1 cellular context compared by ENCODE assay signal in the genomic region with DNA sequence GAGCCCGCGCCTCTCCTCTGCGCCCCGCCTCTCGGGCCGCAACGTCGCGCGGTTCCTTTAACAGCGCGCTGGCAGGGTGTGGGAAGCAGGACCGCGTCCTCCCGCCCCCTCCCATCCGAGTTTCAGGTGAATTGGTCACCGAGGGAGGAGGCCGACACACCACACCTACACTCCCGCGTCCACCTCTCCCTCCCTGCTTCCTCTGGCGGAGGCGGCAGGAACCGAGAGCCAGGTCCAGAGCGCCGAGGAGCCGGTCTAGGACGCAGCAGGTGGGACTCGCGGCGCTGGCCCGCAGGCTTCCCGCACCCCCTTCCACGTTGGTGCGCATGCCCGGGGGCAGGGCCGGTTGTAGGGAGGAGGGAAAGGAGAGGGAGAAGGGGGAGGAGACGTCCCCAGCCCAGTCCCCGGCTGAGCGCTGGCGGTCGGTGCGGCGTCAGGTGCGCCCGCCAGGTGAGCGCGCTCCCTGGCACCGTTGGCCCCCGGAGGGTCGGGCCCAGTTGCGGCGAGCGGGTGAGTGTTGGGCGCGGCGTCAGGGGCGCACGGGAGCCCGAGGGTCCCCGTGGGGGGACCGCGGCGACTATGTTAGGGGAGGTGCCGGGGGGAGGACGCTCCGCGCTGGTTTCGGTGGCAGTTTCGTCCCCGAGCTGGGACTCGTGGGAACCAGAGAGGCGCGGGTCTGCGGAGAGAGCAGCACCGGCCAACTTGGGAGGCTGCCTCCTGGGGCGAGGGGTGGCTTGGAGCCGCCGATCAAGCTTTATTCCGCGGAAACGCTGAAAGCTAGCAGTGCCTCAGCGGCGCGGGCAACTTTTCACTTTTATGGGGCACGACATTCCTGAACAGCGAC.
TF ChIP-seq lines count a peak whose summit lies in the region.

OCLN (plus strand) TSS at position 400 of the 844 bp plus-strand sequence. CDS start 11,455 bp downstream, outside the sequence.

TF ChIP-seq in HEK293, 187 proteins besides CTCF, POLR2A, EP300 and RAD21 (continued from another document and continues in another):
- TF ChIP-seq ATF2 (tag by site-specific recombination; IDR thresholded peaks at IDR 0.05; ENCODE audit: low read depth): no peak
- TF ChIP-seq TRIM28 (IDR thresholded peaks at IDR 0.05; ENCODE audit: borderline replicate concordance, low read length): no peak; the same call in 1 of the 2 replicates
- no peak for TF ChIP-seq ZSCAN16 (tag by site-specific recombination; IDR thresholded peaks at IDR 0.05)
- TF ChIP-seq ZNF121 (tag by site-specific recombination; IDR thresholded peaks at IDR 0.05): peak; percentile 90
- TF ChIP-seq ZNF132 (tag by site-specific recombination; IDR thresholded peaks at IDR 0.05; ENCODE audit: borderline replicate concordance): no peak
- no peak for TF ChIP-seq YY2 (tag by site-specific recombination; IDR thresholded peaks at IDR 0.05)
- TF ChIP-seq ZNF169 (tag by site-specific recombination; IDR thresholded peaks at IDR 0.05): no peak
- no peak for TF ChIP-seq ZNF114 (tag by site-specific recombination; IDR thresholded peaks at IDR 0.05)
- TF ChIP-seq, protein P1, sequence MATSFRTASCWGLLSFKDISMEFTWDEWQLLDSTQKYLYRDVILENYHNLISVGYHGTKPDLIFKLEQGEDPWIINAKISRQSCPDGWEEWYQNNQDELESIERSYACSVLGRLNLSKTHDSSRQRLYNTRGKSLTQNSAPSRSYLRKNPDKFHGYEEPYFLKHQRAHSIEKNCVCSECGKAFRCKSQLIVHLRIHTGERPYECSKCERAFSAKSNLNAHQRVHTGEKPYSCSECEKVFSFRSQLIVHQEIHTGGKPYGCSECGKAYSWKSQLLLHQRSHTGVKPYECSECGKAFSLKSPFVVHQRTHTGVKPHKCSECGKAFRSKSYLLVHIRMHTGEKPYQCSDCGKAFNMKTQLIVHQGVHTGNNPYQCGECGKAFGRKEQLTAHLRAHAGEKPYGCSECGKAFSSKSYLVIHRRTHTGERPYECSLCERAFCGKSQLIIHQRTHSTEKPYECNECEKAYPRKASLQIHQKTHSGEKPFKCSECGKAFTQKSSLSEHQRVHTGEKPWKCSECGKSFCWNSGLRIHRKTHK (tag by site-specific recombination; IDR thresholded peaks at IDR 0.05): no peak
- TF ChIP-seq ZNF660 (tag by site-specific recombination; IDR thresholded peaks at IDR 0.05): no peak
- no peak for TF ChIP-seq ZNF768 (tag by site-specific recombination; IDR thresholded peaks at IDR 0.05)
- no peak for TF ChIP-seq ZNF202 (tag by site-specific recombination; IDR thresholded peaks at IDR 0.05; ENCODE audit: borderline replicate concordance)
- no peak for TF ChIP-seq ZNF311 (tag by site-specific recombination; IDR thresholded peaks at IDR 0.05; ENCODE audit: borderline replicate concordance)
- TF ChIP-seq ZBTB26 (tag by site-specific recombination; optimal IDR thresholded peaks at IDR 0.05): peak; percentile 99
- no peak for TF ChIP-seq ZNF571 (tag by site-specific recombination; IDR thresholded peaks at IDR 0.05)
- TF ChIP-seq, protein P2, sequence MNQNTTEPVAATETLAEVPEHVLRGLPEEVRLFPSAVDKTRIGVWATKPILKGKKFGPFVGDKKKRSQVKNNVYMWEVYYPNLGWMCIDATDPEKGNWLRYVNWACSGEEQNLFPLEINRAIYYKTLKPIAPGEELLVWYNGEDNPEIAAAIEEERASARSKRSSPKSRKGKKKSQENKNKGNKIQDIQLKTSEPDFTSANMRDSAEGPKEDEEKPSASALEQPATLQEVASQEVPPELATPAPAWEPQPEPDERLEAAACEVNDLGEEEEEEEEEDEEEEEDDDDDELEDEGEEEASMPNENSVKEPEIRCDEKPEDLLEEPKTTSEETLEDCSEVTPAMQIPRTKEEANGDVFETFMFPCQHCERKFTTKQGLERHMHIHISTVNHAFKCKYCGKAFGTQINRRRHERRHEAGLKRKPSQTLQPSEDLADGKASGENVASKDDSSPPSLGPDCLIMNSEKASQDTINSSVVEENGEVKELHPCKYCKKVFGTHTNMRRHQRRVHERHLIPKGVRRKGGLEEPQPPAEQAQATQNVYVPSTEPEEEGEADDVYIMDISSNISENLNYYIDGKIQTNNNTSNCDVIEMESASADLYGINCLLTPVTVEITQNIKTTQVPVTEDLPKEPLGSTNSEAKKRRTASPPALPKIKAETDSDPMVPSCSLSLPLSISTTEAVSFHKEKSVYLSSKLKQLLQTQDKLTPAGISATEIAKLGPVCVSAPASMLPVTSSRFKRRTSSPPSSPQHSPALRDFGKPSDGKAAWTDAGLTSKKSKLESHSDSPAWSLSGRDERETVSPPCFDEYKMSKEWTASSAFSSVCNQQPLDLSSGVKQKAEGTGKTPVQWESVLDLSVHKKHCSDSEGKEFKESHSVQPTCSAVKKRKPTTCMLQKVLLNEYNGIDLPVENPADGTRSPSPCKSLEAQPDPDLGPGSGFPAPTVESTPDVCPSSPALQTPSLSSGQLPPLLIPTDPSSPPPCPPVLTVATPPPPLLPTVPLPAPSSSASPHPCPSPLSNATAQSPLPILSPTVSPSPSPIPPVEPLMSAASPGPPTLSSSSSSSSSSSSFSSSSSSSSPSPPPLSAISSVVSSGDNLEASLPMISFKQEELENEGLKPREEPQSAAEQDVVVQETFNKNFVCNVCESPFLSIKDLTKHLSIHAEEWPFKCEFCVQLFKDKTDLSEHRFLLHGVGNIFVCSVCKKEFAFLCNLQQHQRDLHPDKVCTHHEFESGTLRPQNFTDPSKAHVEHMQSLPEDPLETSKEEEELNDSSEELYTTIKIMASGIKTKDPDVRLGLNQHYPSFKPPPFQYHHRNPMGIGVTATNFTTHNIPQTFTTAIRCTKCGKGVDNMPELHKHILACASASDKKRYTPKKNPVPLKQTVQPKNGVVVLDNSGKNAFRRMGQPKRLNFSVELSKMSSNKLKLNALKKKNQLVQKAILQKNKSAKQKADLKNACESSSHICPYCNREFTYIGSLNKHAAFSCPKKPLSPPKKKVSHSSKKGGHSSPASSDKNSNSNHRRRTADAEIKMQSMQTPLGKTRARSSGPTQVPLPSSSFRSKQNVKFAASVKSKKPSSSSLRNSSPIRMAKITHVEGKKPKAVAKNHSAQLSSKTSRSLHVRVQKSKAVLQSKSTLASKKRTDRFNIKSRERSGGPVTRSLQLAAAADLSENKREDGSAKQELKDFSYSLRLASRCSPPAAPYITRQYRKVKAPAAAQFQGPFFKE (tag by site-specific recombination; IDR thresholded peaks at IDR 0.05; ENCODE audit: borderline replicate concordance): no peak
- no peak for TF ChIP-seq ZNF416 (tag by site-specific recombination; IDR thresholded peaks at IDR 0.05)
- no peak for TF ChIP-seq ZNF274 (IDR thresholded peaks at IDR 0.05; ENCODE audit: low read length)
- TF ChIP-seq ZNF274 (tag by site-specific recombination; IDR thresholded peaks at IDR 0.05; ENCODE audit: borderline replicate concordance): no peak
- no peak for TF ChIP-seq ZNF184 (tag by site-specific recombination; IDR thresholded peaks at IDR 0.05)
- no peak for TF ChIP-seq ZNF214 (tag by site-specific recombination; IDR thresholded peaks at IDR 0.05; ENCODE audit: borderline replicate concordance)
- no peak for TF ChIP-seq ZNF302 (tag by site-specific recombination; IDR thresholded peaks at IDR 0.05; ENCODE audit: low read depth)
- TF ChIP-seq KLF9 (tag by site-specific recombination; IDR thresholded peaks at IDR 0.05; ENCODE audit: low read depth): peak; percentile 72
- TF ChIP-seq GLI2 (tag by site-specific recombination; IDR thresholded peaks at IDR 0.05; ENCODE audit: borderline replicate concordance, low read depth): no peak
- TF ChIP-seq ZNF148 (tag by site-specific recombination; IDR thresholded peaks at IDR 0.05; ENCODE audit: borderline replicate concordance): no peak
- peak; percentile 97 for TF ChIP-seq ZEB2 (tag by site-specific recombination; IDR thresholded peaks at IDR 0.05)
- TF ChIP-seq, protein P3, sequence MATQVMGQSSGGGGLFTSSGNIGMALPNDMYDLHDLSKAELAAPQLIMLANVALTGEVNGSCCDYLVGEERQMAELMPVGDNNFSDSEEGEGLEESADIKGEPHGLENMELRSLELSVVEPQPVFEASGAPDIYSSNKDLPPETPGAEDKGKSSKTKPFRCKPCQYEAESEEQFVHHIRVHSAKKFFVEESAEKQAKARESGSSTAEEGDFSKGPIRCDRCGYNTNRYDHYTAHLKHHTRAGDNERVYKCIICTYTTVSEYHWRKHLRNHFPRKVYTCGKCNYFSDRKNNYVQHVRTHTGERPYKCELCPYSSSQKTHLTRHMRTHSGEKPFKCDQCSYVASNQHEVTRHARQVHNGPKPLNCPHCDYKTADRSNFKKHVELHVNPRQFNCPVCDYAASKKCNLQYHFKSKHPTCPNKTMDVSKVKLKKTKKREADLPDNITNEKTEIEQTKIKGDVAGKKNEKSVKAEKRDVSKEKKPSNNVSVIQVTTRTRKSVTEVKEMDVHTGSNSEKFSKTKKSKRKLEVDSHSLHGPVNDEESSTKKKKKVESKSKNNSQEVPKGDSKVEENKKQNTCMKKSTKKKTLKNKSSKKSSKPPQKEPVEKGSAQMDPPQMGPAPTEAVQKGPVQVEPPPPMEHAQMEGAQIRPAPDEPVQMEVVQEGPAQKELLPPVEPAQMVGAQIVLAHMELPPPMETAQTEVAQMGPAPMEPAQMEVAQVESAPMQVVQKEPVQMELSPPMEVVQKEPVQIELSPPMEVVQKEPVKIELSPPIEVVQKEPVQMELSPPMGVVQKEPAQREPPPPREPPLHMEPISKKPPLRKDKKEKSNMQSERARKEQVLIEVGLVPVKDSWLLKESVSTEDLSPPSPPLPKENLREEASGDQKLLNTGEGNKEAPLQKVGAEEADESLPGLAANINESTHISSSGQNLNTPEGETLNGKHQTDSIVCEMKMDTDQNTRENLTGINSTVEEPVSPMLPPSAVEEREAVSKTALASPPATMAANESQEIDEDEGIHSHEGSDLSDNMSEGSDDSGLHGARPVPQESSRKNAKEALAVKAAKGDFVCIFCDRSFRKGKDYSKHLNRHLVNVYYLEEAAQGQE (tag by site-specific recombination; IDR thresholded peaks at IDR 0.05): 0 out of 2 replicates have a peak, but pooled peaks have one; percentile 9
- TF ChIP-seq, protein P4, sequence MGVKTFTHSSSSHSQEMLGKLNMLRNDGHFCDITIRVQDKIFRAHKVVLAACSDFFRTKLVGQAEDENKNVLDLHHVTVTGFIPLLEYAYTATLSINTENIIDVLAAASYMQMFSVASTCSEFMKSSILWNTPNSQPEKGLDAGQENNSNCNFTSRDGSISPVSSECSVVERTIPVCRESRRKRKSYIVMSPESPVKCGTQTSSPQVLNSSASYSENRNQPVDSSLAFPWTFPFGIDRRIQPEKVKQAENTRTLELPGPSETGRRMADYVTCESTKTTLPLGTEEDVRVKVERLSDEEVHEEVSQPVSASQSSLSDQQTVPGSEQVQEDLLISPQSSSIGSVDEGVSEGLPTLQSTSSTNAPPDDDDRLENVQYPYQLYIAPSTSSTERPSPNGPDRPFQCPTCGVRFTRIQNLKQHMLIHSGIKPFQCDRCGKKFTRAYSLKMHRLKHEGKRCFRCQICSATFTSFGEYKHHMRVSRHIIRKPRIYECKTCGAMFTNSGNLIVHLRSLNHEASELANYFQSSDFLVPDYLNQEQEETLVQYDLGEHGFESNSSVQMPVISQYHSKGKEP (tag by site-specific recombination; IDR thresholded peaks at IDR 0.05): no peak; the same call in 1 of the 2 replicates
- TF ChIP-seq IKZF3 (tag by site-specific recombination; IDR thresholded peaks at IDR 0.05): peak; percentile 46; the same call in 1 of the 2 replicates
- peak; percentile 68 for TF ChIP-seq ZBTB6 (tag by site-specific recombination; IDR thresholded peaks at IDR 0.05)
- no peak for TF ChIP-seq ZNF544 (tag by site-specific recombination; IDR thresholded peaks at IDR 0.05)
- TF ChIP-seq ZNF391 (tag by site-specific recombination; IDR thresholded peaks at IDR 0.05; ENCODE audit: borderline replicate concordance, low read depth): no peak; the same call in 1 of the 2 replicates
- TF ChIP-seq BCL11B (tag by site-specific recombination; IDR thresholded peaks at IDR 0.05; ENCODE audit: low read depth): peak; percentile 10; the same call in 1 of the 2 replicates
- TF ChIP-seq ZNF610 (tag by site-specific recombination; IDR thresholded peaks at IDR 0.05; ENCODE audit: borderline replicate concordance): no peak
- TF ChIP-seq SP3 (tag by site-specific recombination; IDR thresholded peaks at IDR 0.05): peak; percentile 71
- no peak for TF ChIP-seq ZNF211 (tag by site-specific recombination; IDR thresholded peaks at IDR 0.05; ENCODE audit: low read depth)
